In genomic region chr15:47673343-47673761, GRCh38 we compare ENCODE assay signal across 1 cellular context.
TF ChIP-seq lines count a peak whose summit lies in the region.

No MANE protein-coding gene starts in this region.

TF ChIP-seq in GM23338, 12 proteins besides CTCF, POLR2A, EP300 and RAD21 (continued from another document):
- no peak for TF ChIP-seq REST (IDR thresholded peaks at IDR 0.05; ENCODE audit: unreplicated experiment)
- no peak for TF ChIP-seq NANOG (IDR thresholded peaks at IDR 0.05; ENCODE audit: borderline replicate concordance)
- TF ChIP-seq, protein P1, sequence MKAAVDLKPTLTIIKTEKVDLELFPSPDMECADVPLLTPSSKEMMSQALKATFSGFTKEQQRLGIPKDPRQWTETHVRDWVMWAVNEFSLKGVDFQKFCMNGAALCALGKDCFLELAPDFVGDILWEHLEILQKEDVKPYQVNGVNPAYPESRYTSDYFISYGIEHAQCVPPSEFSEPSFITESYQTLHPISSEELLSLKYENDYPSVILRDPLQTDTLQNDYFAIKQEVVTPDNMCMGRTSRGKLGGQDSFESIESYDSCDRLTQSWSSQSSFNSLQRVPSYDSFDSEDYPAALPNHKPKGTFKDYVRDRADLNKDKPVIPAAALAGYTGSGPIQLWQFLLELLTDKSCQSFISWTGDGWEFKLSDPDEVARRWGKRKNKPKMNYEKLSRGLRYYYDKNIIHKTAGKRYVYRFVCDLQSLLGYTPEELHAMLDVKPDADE (IDR thresholded peaks at IDR 0.05) = no peak
- TF ChIP-seq, protein P2, sequence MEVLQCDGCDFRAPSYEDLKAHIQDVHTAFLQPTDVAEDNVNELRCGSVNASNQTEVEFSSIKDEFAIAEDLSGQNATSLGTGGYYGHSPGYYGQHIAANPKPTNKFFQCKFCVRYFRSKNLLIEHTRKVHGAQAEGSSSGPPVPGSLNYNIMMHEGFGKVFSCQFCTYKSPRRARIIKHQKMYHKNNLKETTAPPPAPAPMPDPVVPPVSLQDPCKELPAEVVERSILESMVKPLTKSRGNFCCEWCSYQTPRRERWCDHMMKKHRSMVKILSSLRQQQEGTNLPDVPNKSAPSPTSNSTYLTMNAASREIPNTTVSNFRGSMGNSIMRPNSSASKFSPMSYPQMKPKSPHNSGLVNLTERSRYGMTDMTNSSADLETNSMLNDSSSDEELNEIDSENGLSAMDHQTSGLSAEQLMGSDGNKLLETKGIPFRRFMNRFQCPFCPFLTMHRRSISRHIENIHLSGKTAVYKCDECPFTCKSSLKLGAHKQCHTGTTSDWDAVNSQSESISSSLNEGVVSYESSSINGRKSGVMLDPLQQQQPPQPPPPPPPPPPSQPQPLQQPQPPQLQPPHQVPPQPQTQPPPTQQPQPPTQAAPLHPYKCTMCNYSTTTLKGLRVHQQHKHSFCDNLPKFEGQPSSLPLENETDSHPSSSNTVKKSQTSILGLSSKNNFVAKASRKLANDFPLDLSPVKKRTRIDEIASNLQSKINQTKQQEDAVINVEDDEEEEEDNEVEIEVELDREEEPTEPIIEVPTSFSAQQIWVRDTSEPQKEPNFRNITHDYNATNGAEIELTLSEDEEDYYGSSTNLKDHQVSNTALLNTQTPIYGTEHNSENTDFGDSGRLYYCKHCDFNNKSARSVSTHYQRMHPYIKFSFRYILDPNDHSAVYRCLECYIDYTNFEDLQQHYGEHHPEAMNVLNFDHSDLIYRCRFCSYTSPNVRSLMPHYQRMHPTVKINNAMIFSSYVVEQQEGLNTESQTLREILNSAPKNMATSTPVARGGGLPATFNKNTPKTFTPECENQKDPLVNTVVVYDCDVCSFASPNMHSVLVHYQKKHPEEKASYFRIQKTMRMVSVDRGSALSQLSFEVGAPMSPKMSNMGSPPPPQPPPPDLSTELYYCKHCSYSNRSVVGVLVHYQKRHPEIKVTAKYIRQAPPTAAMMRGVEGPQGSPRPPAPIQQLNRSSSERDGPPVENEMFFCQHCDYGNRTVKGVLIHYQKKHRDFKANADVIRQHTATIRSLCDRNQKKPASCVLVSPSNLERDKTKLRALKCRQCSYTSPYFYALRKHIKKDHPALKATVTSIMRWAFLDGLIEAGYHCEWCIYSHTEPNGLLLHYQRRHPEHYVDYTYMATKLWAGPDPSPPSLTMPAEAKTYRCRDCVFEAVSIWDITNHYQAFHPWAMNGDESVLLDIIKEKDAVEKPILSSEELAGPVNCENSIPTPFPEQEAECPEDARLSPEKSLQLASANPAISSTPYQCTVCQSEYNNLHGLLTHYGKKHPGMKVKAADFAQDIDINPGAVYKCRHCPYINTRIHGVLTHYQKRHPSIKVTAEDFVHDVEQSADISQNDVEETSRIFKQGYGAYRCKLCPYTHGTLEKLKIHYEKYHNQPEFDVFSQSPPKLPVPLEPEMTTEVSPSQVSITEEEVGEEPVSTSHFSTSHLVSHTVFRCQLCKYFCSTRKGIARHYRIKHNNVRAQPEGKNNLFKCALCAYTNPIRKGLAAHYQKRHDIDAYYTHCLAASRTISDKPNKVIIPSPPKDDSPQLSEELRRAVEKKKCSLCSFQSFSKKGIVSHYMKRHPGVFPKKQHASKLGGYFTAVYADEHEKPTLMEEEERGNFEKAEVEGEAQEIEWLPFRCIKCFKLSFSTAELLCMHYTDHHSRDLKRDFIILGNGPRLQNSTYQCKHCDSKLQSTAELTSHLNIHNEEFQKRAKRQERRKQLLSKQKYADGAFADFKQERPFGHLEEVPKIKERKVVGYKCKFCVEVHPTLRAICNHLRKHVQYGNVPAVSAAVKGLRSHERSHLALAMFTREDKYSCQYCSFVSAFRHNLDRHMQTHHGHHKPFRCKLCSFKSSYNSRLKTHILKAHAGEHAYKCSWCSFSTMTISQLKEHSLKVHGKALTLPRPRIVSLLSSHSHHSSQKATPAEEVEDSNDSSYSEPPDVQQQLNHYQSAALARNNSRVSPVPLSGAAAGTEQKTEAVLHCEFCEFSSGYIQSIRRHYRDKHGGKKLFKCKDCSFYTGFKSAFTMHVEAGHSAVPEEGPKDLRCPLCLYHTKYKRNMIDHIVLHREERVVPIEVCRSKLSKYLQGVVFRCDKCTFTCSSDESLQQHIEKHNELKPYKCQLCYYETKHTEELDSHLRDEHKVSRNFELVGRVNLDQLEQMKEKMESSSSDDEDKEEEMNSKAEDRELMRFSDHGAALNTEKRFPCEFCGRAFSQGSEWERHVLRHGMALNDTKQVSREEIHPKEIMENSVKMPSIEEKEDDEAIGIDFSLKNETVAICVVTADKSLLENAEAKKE (CRISPR knock-in tag; IDR thresholded peaks at IDR 0.05) = no peak
